8 cellular contexts compared by ENCODE assay signal in the genomic region with DNA sequence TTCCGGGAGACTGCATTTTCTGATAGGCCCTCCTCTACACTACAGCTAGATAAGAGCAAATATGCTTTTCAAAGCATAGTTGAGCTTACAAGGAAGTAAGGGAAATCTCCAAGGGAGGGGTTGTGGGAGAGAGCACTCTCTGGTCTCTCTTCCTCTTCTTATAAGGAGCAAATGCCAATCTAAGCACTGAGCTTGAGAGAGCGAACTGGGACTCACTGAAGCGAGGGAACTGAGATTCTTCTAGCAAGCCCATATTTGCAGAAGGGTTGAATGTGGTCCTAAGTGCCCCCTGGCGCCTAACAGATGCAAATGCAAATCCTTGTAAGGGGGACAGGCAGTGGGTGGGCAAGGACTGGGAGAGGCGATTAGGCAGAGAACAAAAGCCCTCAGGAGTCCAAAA.
DNase-seq lines count a peak whose midpoint lies in the region; ATAC-seq and TF ChIP-seq lines count a peak whose summit lies in the region.

No MANE protein-coding gene starts in this region.

- 25 to 36% methylated on average over 2 to 5 of the region's 5 CpGs for WGBS in endodermal cell (ENCODE audit: insufficient coverage in 1 of 2, insufficient read length in 1 of 2), 2 experiments

- H3K36me3 Mint-ChIP-seq in endodermal cell (ENCODE audit: low read depth) (peaks cover 2% of the 10 kb centered on the region), neural crest cell (ENCODE audit: low read depth) (no peaks in the 10 kb centered on the region)

- H3K9ac ChIP-seq in OCI-LY3 (ENCODE audit: low read length), result no peak overlapping the region
- H3K9ac ChIP-seq in endodermal cell (ENCODE audit: extremely low read depth, low read length, poor library complexity, severe bottlenecking), result no peak overlapping the region

- no peaks in the 10 kb centered on the region for H3K27me3 ChIP-seq in A673 (replicated peaks; ENCODE audit: insufficient read depth, low read depth, low read length, poor library complexity)
- H3K27me3 ChIP-seq in OCI-LY3 (ENCODE audit: low read depth, low read length), result peaks cover 18% of the 10 kb centered on the region
- no peaks in the 10 kb centered on the region for H3K27me3 ChIP-seq in endodermal cell (ENCODE audit: control insufficient read depth, insufficient read depth, low read length, poor library complexity, severe bottlenecking)
- no peaks in the 10 kb centered on the region for H3K27me3 ChIP-seq in Peyer's patch

- H4K20me1 ChIP-seq in OCI-LY3 (ENCODE audit: insufficient read depth, low read length), result no peaks in the 10 kb centered on the region

- intact Hi-C loops in A673 (cut with micrococcal nuclease; ENCODE audit: unreplicated experiment), result no loop called here

- H3K4me3 Mint-ChIP-seq in endodermal cell (no peak overlapping the region), neural crest cell (no peak overlapping the region)

- ATAC-seq in GM18499 (IDR thresholded peaks at IDR 0.05; ENCODE audit: insufficient read depth, unreplicated experiment) (peak; percentile 47), HG02970 (IDR thresholded peaks at IDR 0.05; ENCODE audit: low FRiP score, unreplicated experiment) (peak; percentile 52)

- H3K27ac Mint-ChIP-seq in endodermal cell (no peak overlapping the region), neural crest cell (ENCODE audit: unreplicated experiment) (no peak overlapping the region)

- POLR2A ChIA-PET in A673 (lab: Charles Lee; ENCODE audit: low non-redundant PET), result no interaction called here

- peak overlapping the region; percentile 55 for H3K4me2 ChIP-seq in OCI-LY3 (ENCODE audit: low read length)

- no peak for TF ChIP-seq POLR2A in Peyer's patch (IDR thresholded peaks at IDR 0.05)

- no peaks in the 10 kb centered on the region for H3K9me3 Mint-ChIP-seq in endodermal cell
- no peaks in the 10 kb centered on the region for H3K9me3 Mint-ChIP-seq in neural crest cell

- DNase-seq in A673 (ENCODE audit: low spot score) (peak; percentile 46), endodermal cell (peak; percentile 89), neural crest cell (ENCODE audit: low read depth, low spot score) (peak; percentile 49), Peyer's patch (no peak), NCI-H187 (lab: John Stamatoyannopoulos, UW) (no peak)

- no peaks in the 10 kb centered on the region for H3K79me2 ChIP-seq in OCI-LY3 (ENCODE audit: low read length)

- H3K27me3 Mint-ChIP-seq in endodermal cell (ENCODE audit: insufficient read depth) (no peaks in the 10 kb centered on the region), neural crest cell (ENCODE audit: low read depth) (no peaks in the 10 kb centered on the region)

- H3K36me3 ChIP-seq in A673 (ENCODE audit: insufficient read depth, low read length, poor library complexity, severe bottlenecking) (no peaks in the 10 kb centered on the region), OCI-LY3 (replicated peaks; ENCODE audit: low read depth, low read length) (no peaks in the 10 kb centered on the region), endodermal cell (ENCODE audit: control insufficient read depth, insufficient read depth, low read length) (no peaks in the 10 kb centered on the region), Peyer's patch (no peaks in the 10 kb centered on the region)

- H3K4me1 ChIP-seq in A673 (ENCODE audit: insufficient read depth, low read length, poor library complexity, severe bottlenecking) (no peaks in the 10 kb centered on the region), OCI-LY3 (ENCODE audit: low read length) (peaks cover 14% of the 10 kb centered on the region), endodermal cell (ENCODE audit: control insufficient read depth, insufficient read depth, low read length) (no peaks in the 10 kb centered on the region), Peyer's patch (no peaks in the 10 kb centered on the region)

- H3K27ac ChIP-seq in A673 (ENCODE audit: low read depth, low read length, poor library complexity, severe bottlenecking), result no peak overlapping the region
- H3K27ac ChIP-seq in OCI-LY3 (ENCODE audit: low read length), result no peak overlapping the region
- no peak overlapping the region for H3K27ac ChIP-seq in endodermal cell (ENCODE audit: low read depth, low read length)
- no peak overlapping the region for H3K27ac ChIP-seq in Peyer's patch

- H3K4me3 ChIP-seq in A673 (ENCODE audit: low read depth, low read length, poor library complexity, severe bottlenecking) (no peak overlapping the region), OCI-LY3 (ENCODE audit: low read length) (peak overlapping the region; percentile 12), endodermal cell (ENCODE audit: low read length) (no peak overlapping the region), Peyer's patch (no peak overlapping the region)

- H3K9me3 ChIP-seq in A673 (ENCODE audit: low read depth, low read length, poor library complexity, severe bottlenecking) (no peaks in the 10 kb centered on the region), OCI-LY3 (ENCODE audit: insufficient read depth, low read length) (no peaks in the 10 kb centered on the region), endodermal cell (ENCODE audit: control insufficient read depth, low read length) (peaks cover 2% of the 10 kb centered on the region), Peyer's patch (no peaks in the 10 kb centered on the region)

- peak overlapping the region; percentile 13; the same call in 1 of the 2 replicates for H2AFZ ChIP-seq in OCI-LY3 (ENCODE audit: low read depth, low read length)

- TF ChIP-seq CTCF in A673 (conservative IDR thresholded peaks at IDR 0.05; ENCODE audit: low read depth, low read length) (peak; percentile 56), OCI-LY3 (IDR thresholded peaks at IDR 0.05; ENCODE audit: low read depth, low read length) (peak; percentile 94), endodermal cell (conservative IDR thresholded peaks at IDR 0.05) (peak; percentile 88), neural crest cell (conservative IDR thresholded peaks at IDR 0.05) (peak; percentile 66), Peyer's patch (IDR thresholded peaks at IDR 0.05) (peak in 1 of 6 experiments; percentile 19)

- no TSS peak for BruUV-seq in A673 (replicated peaks; lab: Mats Ljungman, UMichigan)

- CTCF ChIA-PET in A673 (lab: Charles Lee), result interaction anchor here (0.6 kb wide), 1 partner anchor 287 kb away, joined by 4 read pairs; no protein-coding TSS in a partner anchor

- H3K4me1 Mint-ChIP-seq in endodermal cell, result peaks cover 10% of the 10 kb centered on the region
- H3K4me1 Mint-ChIP-seq in neural crest cell, result peaks cover 11% of the 10 kb centered on the region

Comparison
In these comparisons a context has a peak if more than half of its experiments do, and no peak if none do; other contexts are left out.
1. DNase-seq: peak in A673 (single experiment), endodermal cell (single experiment) and neural crest cell (single experiment); none in Peyer's patch (0 of 3) and NCI-H187 (0 of 2).